Comparison of ENCODE assay signal across 8 cellular contexts in the genomic region with DNA sequence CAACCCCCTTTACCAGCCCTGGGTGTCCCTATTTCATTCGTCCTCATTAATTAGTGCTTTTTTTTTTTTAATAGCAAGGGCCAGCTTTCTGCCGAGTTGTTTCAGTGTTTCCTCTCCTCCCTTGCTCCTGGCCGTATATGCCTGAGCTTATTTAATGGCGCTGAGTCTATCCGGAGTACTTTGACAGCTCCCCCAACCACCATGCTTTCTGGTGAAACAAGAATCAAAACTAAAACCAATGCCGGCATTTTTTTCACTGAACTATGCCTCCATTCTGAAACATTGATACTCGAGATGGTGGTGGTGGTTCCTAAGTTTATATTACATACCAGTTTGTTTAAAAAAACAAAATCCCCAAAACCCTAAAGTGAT. TPM values are rescaled to one million over a fixed set of nuclear protein-coding genes. Genes with fewer than 3 reads are reported as not detected.
A peak's percentile ranks its signal among the peaks of the same experiment; 100 is the strongest.
DNase-seq lines count a peak whose midpoint lies in the region; ATAC-seq, FAIRE-seq and TF ChIP-seq lines count a peak whose summit lies in the region.

No MANE protein-coding gene starts in this region.

- FAIRE-seq in GM12891 (lab: Jason Lieb, UNC), result no peak

- peaks cover 17% of the 10 kb centered on the region for H3K4me1 ChIP-seq in CD8-positive, alpha-beta memory T cell (ENCODE audit: insufficient read depth, low read length)
- H3K4me1 ChIP-seq in thoracic aorta (ENCODE audit: control insufficient read depth in 1 of 2, low read depth in 2 of 2), result peaks cover 13 to 19% of the 10 kb centered on the region in 2 donors

- H3K27me3 Mint-ChIP-seq in CD8-positive, alpha-beta memory T cell, result peaks cover 10 to 39% of the 10 kb centered on the region in 2 donors

- DNase-seq in CD8-positive, alpha-beta memory T cell, result peak in 1 of 5 donors; percentile 13
- DNase-seq in NCI-H2227 (lab: John Stamatoyannopoulos, UW; ENCODE audit: unreplicated experiment), result peak; percentile 1
- peak; percentile 38 for DNase-seq in astrocyte of the spinal cord (ENCODE audit: low read depth, low spot score)
- DNase-seq in kidney epithelial cell (ENCODE audit: low read depth), result no peak
- no peak for DNase-seq in thoracic aorta (ENCODE audit: low spot score)
- DNase-seq in GM12891 (ENCODE audit: insufficient read length, low spot score), result no peak
- no peak for DNase-seq in activated gamma-delta T cell treated with Interleukin-2 at 50 U/mL for 16 hours

- peaks cover 16 to 22% (median 19%) of the 10 kb centered on the region in 3 donors for H3K4me1 Mint-ChIP-seq in CD8-positive, alpha-beta memory T cell

- H3K27me3 ChIP-seq in CD8-positive, alpha-beta memory T cell (ENCODE audit: insufficient read depth, low read length, poor library complexity, severe bottlenecking), result no peaks in the 10 kb centered on the region
- H3K27me3 ChIP-seq in kidney epithelial cell (ENCODE audit: control insufficient read depth, insufficient read depth, low read length) (no peaks in the 10 kb centered on the region), thoracic aorta (replicated peaks; ENCODE audit: insufficient read depth) (no peaks in the 10 kb centered on the region)

- TF ChIP-seq POLR2A in GM12891 (IDR thresholded peaks at IDR 0.05; ENCODE audit: low read depth, low read length), result no peak

- peak; percentile 19 for ATAC-seq in GM21619 (IDR thresholded peaks at IDR 0.05; ENCODE audit: unreplicated experiment)
- ATAC-seq in thoracic aorta (ENCODE audit: insufficient number of reproducible peaks, low FRiP score, low read depth), result peak; percentile 41

- peak overlapping the region; percentile 45 for H3K27ac ChIP-seq in CD8-positive, alpha-beta memory T cell (ENCODE audit: low read depth, low read length)
- H3K27ac ChIP-seq in thoracic aorta, result peak overlapping the region; percentile 90 to 96

- no peaks in the 10 kb centered on the region for H3K9me3 Mint-ChIP-seq in CD8-positive, alpha-beta memory T cell

- TF ChIP-seq CTCF in astrocyte of the spinal cord (IDR thresholded peaks at IDR 0.05; ENCODE audit: low read depth, low read length) (no peak), kidney epithelial cell (IDR thresholded peaks at IDR 0.05; ENCODE audit: insufficient read depth, low read length, poor library complexity, severe bottlenecking) (no peak), thoracic aorta (IDR thresholded peaks at IDR 0.05) (no peak)

- H3K4me3 Mint-ChIP-seq in CD8-positive, alpha-beta memory T cell, result peak overlapping the region; percentile 90 to 97 (median 95)

- H3K9me3 ChIP-seq in CD8-positive, alpha-beta memory T cell (ENCODE audit: low read length), result no peaks in the 10 kb centered on the region
- H3K9me3 ChIP-seq in thoracic aorta, result no peaks in the 10 kb centered on the region

- peak overlapping the region in 7 of 8 donors; percentile 19 to 92 (median 75) for H3K27ac Mint-ChIP-seq in CD8-positive, alpha-beta memory T cell

- CTCF ChIA-PET in CD8-positive, alpha-beta memory T cell (lab: Charles Lee), result interaction anchor here (0.9 to 8.9 kb wide), 4 partner anchors 10 to 122 kb away, joined by 3 to 109 read pairs (median 4); no protein-coding TSS in a partner anchor

- no peaks in the 10 kb centered on the region for H3K36me3 ChIP-seq in CD8-positive, alpha-beta memory T cell (ENCODE audit: insufficient read depth, low read length)
- no peaks in the 10 kb centered on the region for H3K36me3 ChIP-seq in kidney epithelial cell (ENCODE audit: control insufficient read depth, insufficient read depth, low read length)
- H3K36me3 ChIP-seq in thoracic aorta, result no peaks in the 10 kb centered on the region

- POLR2A ChIA-PET in CD8-positive, alpha-beta memory T cell (lab: Charles Lee), result interaction anchor here (0.7 to 1.6 kb wide), 3 partner anchors 65 to 1413 kb away, joined by 3 to 7 read pairs (median 5); no protein-coding TSS in a partner anchor

- H3K36me3 Mint-ChIP-seq in CD8-positive, alpha-beta memory T cell, result peaks cover 0 to 3% (median 0%) of the 10 kb centered on the region in 3 donors

- H3K4me3 ChIP-seq in CD8-positive, alpha-beta memory T cell (ENCODE audit: low read length), result peak overlapping the region; percentile 72
- peak overlapping the region; percentile 70 for H3K4me3 ChIP-seq in astrocyte of the spinal cord (ENCODE audit: low read depth, low read length)
- peak overlapping the region; percentile 93 for H3K4me3 ChIP-seq in kidney epithelial cell (ENCODE audit: low read depth, low read length)
- peak overlapping the region; percentile 99 for H3K4me3 ChIP-seq in thoracic aorta

- in situ Hi-C loops in astrocyte of the spinal cord (cut with HindIII; ENCODE audit: low sequenced_read_pairs), result no loop called here

TF ChIP-seq in GM12891, 5 proteins besides CTCF, POLR2A, EP300 and RAD21:
- TF ChIP-seq SPI1 (IDR thresholded peaks at IDR 0.05; ENCODE audit: low read depth, low read length), result no peak
- TF ChIP-seq TAF1 (IDR thresholded peaks at IDR 0.05; ENCODE audit: low read depth, low read length), result no peak
- no peak for TF ChIP-seq POU2F2 (IDR thresholded peaks at IDR 0.05; ENCODE audit: low read depth, low read length)
- no peak for TF ChIP-seq POLR2AphosphoS5 (IDR thresholded peaks at IDR 0.05; ENCODE audit: low read depth, low read length)
- TF ChIP-seq PAX5 (IDR thresholded peaks at IDR 0.05; ENCODE audit: insufficient read depth, low read length, severe bottlenecking), result no peak

RNA-seq across cellular contexts. Expression of gene DCBLD1, which starts 1.2 kb away (rescaled TPM):
- 1 to 10 TPM; 4.1 to 4.8 TPM for total RNA-seq in CD8-positive, alpha-beta memory T cell
- polyA plus RNA-seq in CD8-positive, alpha-beta memory T cell, result 3.3 TPM
- total RNA-seq in kidney epithelial cell, result 10.6 and 13.9 TPM in 2 replicates
- total RNA-seq in thoracic aorta, result 10 to 100 TPM in 1 of 2 donors, 1 to 10 TPM in 1; 6.4 to 33.2 TPM
- 1.3 TPM for polyA plus RNA-seq in GM12891 (2012; ENCODE audit: low read depth, missing spikeins)

RNA-seq across cellular contexts. Expression of gene ROS1, which starts 57.9 kb away (rescaled TPM):
- total RNA-seq in CD8-positive, alpha-beta memory T cell, result not detected
- polyA plus RNA-seq in CD8-positive, alpha-beta memory T cell, result not detected
- total RNA-seq in kidney epithelial cell, result under 0.01 and 0.04 TPM in 2 replicates
- not detected for total RNA-seq in thoracic aorta
- polyA plus RNA-seq in GM12891 (2012; ENCODE audit: low read depth, missing spikeins), result not detected

Comparison
In these comparisons a context has a peak if more than half of its experiments do, and no peak if none do; other contexts are left out.
1. DNase-seq: peak in NCI-H2227 (single experiment) and astrocyte of the spinal cord (single experiment); none in kidney epithelial cell (single experiment), thoracic aorta (single experiment), GM12891 (single experiment) and activated gamma-delta T cell treated with Interleukin-2 at 50 U/mL for 16 hours (single experiment).
2. Peak in every context shown above with its lines, with median percentiles within 50 percentile points of each other: H3K4me3 ChIP-seq.